25 cellular contexts compared by ENCODE assay signal in genomic region chr12:77368379-77368778, GRCh38.
"Had no signal": no experiment of that assay in that cellular context is flagged by ENCODE, and none has a peak within 500 bp of the region (broad histone marks: within the 10 kb centered on the region; RNA-seq: fewer than 3 reads in every experiment).

No MANE protein-coding gene starts in this region.

- H3K27ac ChIP-seq: stomach, suprapubic skin, testis, thoracic aorta, thyroid gland, tibial artery, tibial nerve, transverse colon, upper lobe of left lung, upper lobe of right lung, vagina had no signal

- DNase-seq: stimulated activated CD4-positive, alpha-beta T cell treated with anti-CD3 and anti-CD28 coated beads, Interleukin-2, amount 100 ng/mL, for 48 hours; stimulated activated CD4-positive, alpha-beta T cell treated with anti-CD3 and anti-CD28 coated beads, Interleukin-4, amount 100 ng/mL, for 1 hour; stimulated activated CD4-positive, alpha-beta T cell treated with anti-CD3 and anti-CD28 coated beads, Interleukin-4, amount 100 ng/mL, for 24 hours; stimulated activated CD4-positive, alpha-beta T cell treated with anti-CD3 and anti-CD28 coated beads, Interleukin-4, amount 100 ng/mL, for 4 hours; stimulated activated CD8-positive, alpha-beta memory T cell treated with anti-CD3 and anti-CD28 coated beads, Interleukin-4, amount 100 ng/mL, for 48 hours; stimulated activated naive B cell treated with anti-CD40 and anti-IgM and Interleukin-4, amounts not matched to agents 10 μg/mL and 1 μg/mL and 100 μg/mL, for 72 hours; stimulated activated naive CD4-positive, alpha-beta T cell; stimulated activated naive CD4-positive, alpha-beta T cell treated with Interleukin-2 at 50 U/mL for 16 hours; stimulated activated naive CD8-positive, alpha-beta T cell treated with anti-CD3 and anti-CD28 coated beads, Interleukin-15, amount 100 ng/mL, for 72 hours; stimulated activated naive CD8-positive, alpha-beta T cell treated with anti-CD3 and anti-CD28 coated beads, Interleukin-15, Interleukin-2, amounts not matched to agents 100 U/mL and 50 U/mL, for 24 hours; stomach; substantia nigra; testis; thyroid gland; tibial artery; transverse colon; trophoblast cell; upper lobe of left lung; upper lobe of right lung had no signal

- H3K9me3 ChIP-seq: stomach, suprapubic skin, testis, thoracic aorta, thyroid gland, tibial artery, tibial nerve, transverse colon, upper lobe of left lung, upper lobe of right lung, vagina had no signal

- H3K27me3 ChIP-seq: stomach, suprapubic skin, testis, thyroid gland, tibial artery, tibial nerve, transverse colon, upper lobe of left lung, upper lobe of right lung, vagina had no signal

- H3K36me3 ChIP-seq: stomach, suprapubic skin, thoracic aorta, thyroid gland, tibial artery, tibial nerve, transverse colon, upper lobe of left lung, upper lobe of right lung, vagina had no signal

- H3K4me1 ChIP-seq: stomach, suprapubic skin, testis, thyroid gland, tibial artery, tibial nerve, upper lobe of left lung, upper lobe of right lung, vagina had no signal

- H3K4me3 ChIP-seq: stomach, suprapubic skin, testis, thoracic aorta, thyroid gland, tibial artery, tibial nerve, transverse colon, upper lobe of left lung, upper lobe of right lung, vagina had no signal

- ATAC-seq: stimulated activated effector memory CD8-positive, alpha-beta T cell treated with anti-CD3 and anti-CD28 coated beads, Interleukin-12 subunit alpha, Interleukin-12 subunit beta, amount 100 ng/mL, for 72 hours; stimulated activated memory B cell treated with anti-CD40 and anti-IgM and Interleukin-4, amounts not matched to agents 10 μg/mL and 1 μg/mL and 100 μg/mL, for 72 hours; stimulated activated naive B cell treated with anti-CD40 and anti-IgM and Interleukin-4, amounts not matched to agents 10 μg/mL and 1 μg/mL and 100 μg/mL, for 72 hours; stimulated activated naive CD8-positive, alpha-beta T cell treated with anti-CD3 and anti-CD28 coated beads, Interleukin-15, amount 100 ng/mL, for 72 hours; stimulated activated naive CD8-positive, alpha-beta T cell treated with anti-CD3 and anti-CD28 coated beads, Interleukin-15, Interleukin-2, amounts not matched to agents 100 U/mL and 50 U/mL, for 24 hours; upper lobe of right lung had no signal
